ENCODE assay signal across 1 cellular context in genomic region chr9:69466151-69466550, GRCh38.
TF ChIP-seq lines count a peak whose summit lies in the region.

No MANE protein-coding gene starts in this region.

TF ChIP-seq in SK-N-SH, 30 proteins besides CTCF, POLR2A, EP300 and RAD21 (continued from another document):
- TF ChIP-seq RFX5 (IDR thresholded peaks at IDR 0.05; ENCODE audit: low read length) = no peak
- TF ChIP-seq, protein P1, sequence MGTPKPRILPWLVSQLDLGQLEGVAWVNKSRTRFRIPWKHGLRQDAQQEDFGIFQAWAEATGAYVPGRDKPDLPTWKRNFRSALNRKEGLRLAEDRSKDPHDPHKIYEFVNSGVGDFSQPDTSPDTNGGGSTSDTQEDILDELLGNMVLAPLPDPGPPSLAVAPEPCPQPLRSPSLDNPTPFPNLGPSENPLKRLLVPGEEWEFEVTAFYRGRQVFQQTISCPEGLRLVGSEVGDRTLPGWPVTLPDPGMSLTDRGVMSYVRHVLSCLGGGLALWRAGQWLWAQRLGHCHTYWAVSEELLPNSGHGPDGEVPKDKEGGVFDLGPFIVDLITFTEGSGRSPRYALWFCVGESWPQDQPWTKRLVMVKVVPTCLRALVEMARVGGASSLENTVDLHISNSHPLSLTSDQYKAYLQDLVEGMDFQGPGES (IDR thresholded peaks at IDR 0.05; ENCODE audit: low read depth, low read length) = no peak
- TF ChIP-seq, protein P2, sequence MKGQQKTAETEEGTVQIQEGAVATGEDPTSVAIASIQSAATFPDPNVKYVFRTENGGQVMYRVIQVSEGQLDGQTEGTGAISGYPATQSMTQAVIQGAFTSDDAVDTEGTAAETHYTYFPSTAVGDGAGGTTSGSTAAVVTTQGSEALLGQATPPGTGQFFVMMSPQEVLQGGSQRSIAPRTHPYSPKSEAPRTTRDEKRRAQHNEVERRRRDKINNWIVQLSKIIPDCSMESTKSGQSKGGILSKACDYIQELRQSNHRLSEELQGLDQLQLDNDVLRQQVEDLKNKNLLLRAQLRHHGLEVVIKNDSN (IDR thresholded peaks at IDR 0.05; ENCODE audit: borderline replicate concordance, low read depth) = peak; percentile 66; the same call in 1 of the 2 replicates
- no peak for TF ChIP-seq TAF1 (IDR thresholded peaks at IDR 0.05; ENCODE audit: borderline replicate concordance, low read depth, low read length)
- TF ChIP-seq POLR2AphosphoS5 (IDR thresholded peaks at IDR 0.05; ENCODE audit: low read depth, low read length) = no peak
- no peak for TF ChIP-seq ELF1 (IDR thresholded peaks at IDR 0.05)
